16 cellular contexts compared by ENCODE assay signal in the genomic region with DNA sequence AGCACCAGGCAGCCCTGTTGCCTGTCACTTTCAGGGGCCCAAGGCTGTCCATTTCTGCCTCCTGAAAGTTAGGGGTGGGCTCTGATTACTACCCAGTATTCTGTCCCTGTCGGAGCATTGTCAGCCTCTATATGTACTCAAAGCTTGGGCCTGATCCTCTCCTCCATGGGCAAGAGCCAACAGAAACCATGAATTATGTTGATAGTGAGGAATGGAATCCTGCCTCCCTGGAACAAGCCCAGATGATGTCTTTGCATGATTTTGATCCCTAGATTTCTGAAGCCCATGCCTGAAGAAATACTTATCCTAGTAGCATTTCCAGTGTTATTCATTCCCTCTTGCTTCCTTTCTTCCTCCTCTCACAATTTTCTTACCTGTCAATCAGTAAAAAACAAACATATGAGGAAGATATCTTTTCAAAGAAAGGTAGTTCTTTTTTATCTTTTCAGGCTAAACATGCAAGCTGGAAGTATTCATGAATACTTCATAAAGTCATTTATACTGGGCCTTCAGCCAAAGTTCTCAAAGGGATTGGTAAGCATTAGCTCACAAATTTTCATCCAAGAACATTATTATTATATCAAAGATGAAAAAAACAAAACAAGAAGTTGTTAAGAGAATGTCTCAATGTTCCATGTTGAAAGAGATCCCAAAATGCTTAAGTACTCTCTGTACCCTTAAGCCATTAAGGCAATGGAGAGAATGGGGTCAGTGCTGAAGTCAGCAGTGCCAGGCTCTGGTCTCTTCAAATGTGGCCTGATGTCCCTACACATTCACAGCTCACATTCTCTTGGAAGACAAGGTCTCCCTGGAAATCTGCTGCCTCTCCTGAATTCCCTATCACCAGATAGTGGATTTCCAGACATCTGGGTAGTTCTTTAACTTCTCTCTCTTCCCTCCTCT.
DNase-seq lines count a peak whose midpoint lies in the region; ATAC-seq and TF ChIP-seq lines count a peak whose summit lies in the region.
"Had no signal": no experiment of that assay in that cellular context is flagged by ENCODE, and none has a peak within 500 bp of the region (broad histone marks: within the 10 kb centered on the region; RNA-seq: fewer than 3 reads in every experiment).

No MANE protein-coding gene starts in this region.

- no peaks in the 10 kb centered on the region for H3K79me2 ChIP-seq in fibroblast of lung (ENCODE audit: control insufficient read depth, insufficient read depth, low read length)

- ATAC-seq in lung (ENCODE audit: insufficient read depth, low FRiP score) (peak; percentile 39), GM19328 (IDR thresholded peaks at IDR 0.05; ENCODE audit: unreplicated experiment) (no peak)
- ATAC-seq: activated CD8-positive, alpha-beta T cell treated with anti-CD3 and anti-CD28 coated beads for 36 hours; activated T-cell treated with anti-CD3 and anti-CD28 coated beads, Interleukin-2, amount 50 U/mL, for 72 hours; stimulated activated naive CD8-positive, alpha-beta T cell treated with anti-CD3 and anti-CD28 coated beads, Interleukin-15, amount 100 ng/mL, for 72 hours had no signal

- peak in 1 of 2 donors; percentile 52 for TF ChIP-seq EP300 in tibial nerve (IDR thresholded peaks at IDR 0.05)

- no peaks in the 10 kb centered on the region for H4K20me1 ChIP-seq in fibroblast of lung (ENCODE audit: control insufficient read depth, extremely low read depth, insufficient read depth, low read length)

- H3K9ac ChIP-seq in adipocyte (ENCODE audit: low read length) (peak overlapping the region; percentile 24), fibroblast of lung (ENCODE audit: insufficient read depth, low read length) (no peak overlapping the region)

- H3K4me3 ChIP-seq in adipocyte (ENCODE audit: low read length) (no peak overlapping the region), fibroblast of lung (replicated peaks in 1 of 4; ENCODE audit: control extremely low read depth in 1 of 4, insufficient read depth in 1 of 4, low read depth in 3 of 4, low read length in 4 of 4) (no peak overlapping the region), lung (no peak overlapping the region), tibial nerve (no peak overlapping the region)

- TF ChIP-seq CTCF in fibroblast of lung (conservative IDR thresholded peaks at IDR 0.05 in 1 of 2, IDR thresholded peaks at IDR 0.05 in 1 of 2; ENCODE audit: low read depth in 1 of 2, low read length in 2 of 2) (no peak), lung (IDR thresholded peaks at IDR 0.05; ENCODE audit: control extremely low read depth, extremely low read depth) (no peak), tibial nerve (IDR thresholded peaks at IDR 0.05) (no peak)

- no peak overlapping the region for H3K27ac ChIP-seq in fibroblast of lung (ENCODE audit: insufficient read depth, low read length)
- H3K27ac ChIP-seq in lung (ENCODE audit: low read depth in 1 of 2, low read length in 1 of 2) = peak overlapping the region in 1 of 2 donors; percentile 52
- peak overlapping the region in 3 of 4 donors; percentile 27 to 74 (median 72) for H3K27ac ChIP-seq in tibial nerve

- H3K4me1 ChIP-seq in adipocyte (ENCODE audit: control insufficient read depth, insufficient read depth, low read length) = peaks cover 25% of the 10 kb centered on the region
- H3K4me1 ChIP-seq in fibroblast of lung (ENCODE audit: control insufficient read depth, extremely low read depth, insufficient read depth, low read length) = peaks cover 2% of the 10 kb centered on the region
- peaks cover 0 to 2% of the 10 kb centered on the region in 2 donors for H3K4me1 ChIP-seq in lung (ENCODE audit: control insufficient read depth in 2 of 2, insufficient read depth in 2 of 2, low read length in 2 of 2)
- peaks cover 0 to 23% (median 2%) of the 10 kb centered on the region in 4 donors for H3K4me1 ChIP-seq in tibial nerve

- no peak for TF ChIP-seq POLR2A in tibial nerve (IDR thresholded peaks at IDR 0.05)

- no peaks in the 10 kb centered on the region for H3K9me3 ChIP-seq in adipocyte (ENCODE audit: control insufficient read depth, low read length)
- no peaks in the 10 kb centered on the region for H3K9me3 ChIP-seq in fibroblast of lung (ENCODE audit: control insufficient read depth, insufficient read depth, low read depth, low read length)
- H3K9me3 ChIP-seq in lung (ENCODE audit: control insufficient read depth in 2 of 2, insufficient read depth in 1 of 2, low read length in 1 of 2) = no peaks in the 10 kb centered on the region
- no peaks in the 10 kb centered on the region for H3K9me3 ChIP-seq in tibial nerve

- H3K4me2 ChIP-seq in fibroblast of lung (ENCODE audit: extremely low read depth, insufficient read depth, low read length) = no peak overlapping the region

- H3K36me3 ChIP-seq in adipocyte (ENCODE audit: control insufficient read depth, insufficient read depth, low read length, severe bottlenecking) = no peaks in the 10 kb centered on the region
- no peaks in the 10 kb centered on the region for H3K36me3 ChIP-seq in fibroblast of lung (ENCODE audit: control insufficient read depth, insufficient read depth, low read length)
- no peaks in the 10 kb centered on the region for H3K36me3 ChIP-seq in lung (ENCODE audit: control insufficient read depth in 2 of 2, insufficient read depth in 2 of 2, low read length in 2 of 2)
- H3K36me3 ChIP-seq in tibial nerve = no peaks in the 10 kb centered on the region

- WGBS in lung, 2 donors = 70 to 80% methylated on average over 1 of the region's 1 CpG
- 67 to 80% methylated on average over 1 of the region's 1 CpG for WGBS in tibial nerve, 2 donors

- DNase-seq in adipocyte (ENCODE audit: low read depth) (peak; percentile 13), fibroblast of lung (ENCODE audit: low read depth in 2 of 2) (peak; percentile 3 to 51), lung (ENCODE audit: low spot score) (no peak), tibial nerve (ENCODE audit: low spot score in 2 of 2) (no peak), pons (ENCODE audit: low spot score) (no peak), NAMALWA (ENCODE audit: low spot score) (no peak)
- no peak for DNase-seq in activated CD4-positive, alpha-beta T cell treated with anti-CD3 and anti-CD28 coated beads for 1 hour
- DNase-seq: activated CD8-positive, alpha-beta T cell treated with anti-CD3 and anti-CD28 coated beads for 36 hours; activated T-cell treated with anti-CD3 and anti-CD28 coated beads, Interleukin-2, amount 50 U/mL, for 72 hours; effector CD4-positive, alpha-beta T cell; NCI-H2081; NCI-H510A treated with DMSO at 0.1 percent for 48 hours; SHP77; stimulated activated naive CD8-positive, alpha-beta T cell treated with anti-CD3 and anti-CD28 coated beads, Interleukin-15, amount 100 ng/mL, for 72 hours; T-helper 1 cell had no signal

- no peak overlapping the region for H2AFZ ChIP-seq in fibroblast of lung (ENCODE audit: low read length)

- H3K27me3 ChIP-seq in adipocyte (replicated peaks; ENCODE audit: control insufficient read depth, insufficient read depth, low read length) (no peaks in the 10 kb centered on the region), fibroblast of lung (ENCODE audit: control insufficient read depth, insufficient read depth, low read length) (no peaks in the 10 kb centered on the region), lung (ENCODE audit: control insufficient read depth, insufficient read depth) (no peaks in the 10 kb centered on the region), tibial nerve (no peaks in the 10 kb centered on the region)

Comparison
In these comparisons a context has a peak if more than half of its experiments do, and no peak if none do; other contexts are left out.
1. DNase-seq: peak in adipocyte (single experiment) and fibroblast of lung (2 of 2); none in lung (single experiment), tibial nerve (0 of 2), activated CD4-positive, alpha-beta T cell treated with anti-CD3 and anti-CD28 coated beads for 1 hour (single experiment), pons (single experiment) and NAMALWA (single experiment).